2 cellular contexts compared by ENCODE assay signal in the genomic region with DNA sequence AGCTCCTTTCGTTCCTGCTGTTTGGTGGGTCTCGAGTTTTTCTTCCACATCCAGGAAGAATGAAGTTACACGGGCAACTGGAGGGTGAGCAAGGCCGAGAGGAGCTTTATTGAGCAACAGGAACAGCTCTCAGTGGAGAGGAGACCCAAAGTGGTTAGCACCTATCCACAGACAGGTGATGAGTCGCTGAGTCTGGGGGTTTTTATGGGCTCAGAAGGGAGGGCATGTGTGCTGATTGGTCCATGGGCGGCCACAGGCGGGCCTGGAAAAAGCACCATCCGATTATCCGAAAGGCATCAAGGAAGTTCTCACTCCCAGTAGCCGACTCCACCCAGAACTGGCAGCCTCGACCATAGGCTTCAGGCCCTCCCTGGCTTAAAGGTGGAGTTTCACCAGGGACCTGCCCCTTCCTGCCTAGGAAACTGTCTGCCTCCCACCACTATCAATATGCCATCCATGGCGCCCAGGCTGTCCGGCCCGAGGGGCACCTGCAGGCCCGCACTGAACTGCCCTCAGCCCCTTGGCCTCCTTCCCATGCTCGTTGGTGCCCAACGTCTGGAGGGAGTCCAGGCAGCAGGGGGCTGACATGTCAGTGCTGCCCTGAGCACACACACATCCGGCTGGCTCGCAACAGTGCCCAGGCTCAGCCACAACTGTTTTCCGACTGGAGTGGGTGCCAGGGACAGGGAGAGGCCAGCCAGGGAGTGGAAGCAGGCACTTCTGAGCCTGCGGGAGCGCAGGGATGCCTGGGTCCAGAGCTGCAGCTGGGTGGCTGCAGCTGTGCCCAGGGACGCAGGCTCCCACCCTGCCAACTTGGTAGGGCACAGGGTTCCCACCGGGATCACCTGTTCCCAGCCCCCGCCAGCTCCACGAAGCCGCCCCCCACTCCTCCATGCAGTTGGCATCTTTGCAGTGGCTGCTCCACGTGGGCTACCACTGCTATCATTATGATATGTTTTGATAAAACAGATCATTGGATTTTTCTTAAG.
TF ChIP-seq lines count a peak whose summit lies in the region.

No MANE protein-coding gene starts in this region.

TF ChIP-seq in GM23338, 12 proteins besides CTCF, POLR2A, EP300 and RAD21 (continued from another document and continues in another):
- TF ChIP-seq, protein P1, sequence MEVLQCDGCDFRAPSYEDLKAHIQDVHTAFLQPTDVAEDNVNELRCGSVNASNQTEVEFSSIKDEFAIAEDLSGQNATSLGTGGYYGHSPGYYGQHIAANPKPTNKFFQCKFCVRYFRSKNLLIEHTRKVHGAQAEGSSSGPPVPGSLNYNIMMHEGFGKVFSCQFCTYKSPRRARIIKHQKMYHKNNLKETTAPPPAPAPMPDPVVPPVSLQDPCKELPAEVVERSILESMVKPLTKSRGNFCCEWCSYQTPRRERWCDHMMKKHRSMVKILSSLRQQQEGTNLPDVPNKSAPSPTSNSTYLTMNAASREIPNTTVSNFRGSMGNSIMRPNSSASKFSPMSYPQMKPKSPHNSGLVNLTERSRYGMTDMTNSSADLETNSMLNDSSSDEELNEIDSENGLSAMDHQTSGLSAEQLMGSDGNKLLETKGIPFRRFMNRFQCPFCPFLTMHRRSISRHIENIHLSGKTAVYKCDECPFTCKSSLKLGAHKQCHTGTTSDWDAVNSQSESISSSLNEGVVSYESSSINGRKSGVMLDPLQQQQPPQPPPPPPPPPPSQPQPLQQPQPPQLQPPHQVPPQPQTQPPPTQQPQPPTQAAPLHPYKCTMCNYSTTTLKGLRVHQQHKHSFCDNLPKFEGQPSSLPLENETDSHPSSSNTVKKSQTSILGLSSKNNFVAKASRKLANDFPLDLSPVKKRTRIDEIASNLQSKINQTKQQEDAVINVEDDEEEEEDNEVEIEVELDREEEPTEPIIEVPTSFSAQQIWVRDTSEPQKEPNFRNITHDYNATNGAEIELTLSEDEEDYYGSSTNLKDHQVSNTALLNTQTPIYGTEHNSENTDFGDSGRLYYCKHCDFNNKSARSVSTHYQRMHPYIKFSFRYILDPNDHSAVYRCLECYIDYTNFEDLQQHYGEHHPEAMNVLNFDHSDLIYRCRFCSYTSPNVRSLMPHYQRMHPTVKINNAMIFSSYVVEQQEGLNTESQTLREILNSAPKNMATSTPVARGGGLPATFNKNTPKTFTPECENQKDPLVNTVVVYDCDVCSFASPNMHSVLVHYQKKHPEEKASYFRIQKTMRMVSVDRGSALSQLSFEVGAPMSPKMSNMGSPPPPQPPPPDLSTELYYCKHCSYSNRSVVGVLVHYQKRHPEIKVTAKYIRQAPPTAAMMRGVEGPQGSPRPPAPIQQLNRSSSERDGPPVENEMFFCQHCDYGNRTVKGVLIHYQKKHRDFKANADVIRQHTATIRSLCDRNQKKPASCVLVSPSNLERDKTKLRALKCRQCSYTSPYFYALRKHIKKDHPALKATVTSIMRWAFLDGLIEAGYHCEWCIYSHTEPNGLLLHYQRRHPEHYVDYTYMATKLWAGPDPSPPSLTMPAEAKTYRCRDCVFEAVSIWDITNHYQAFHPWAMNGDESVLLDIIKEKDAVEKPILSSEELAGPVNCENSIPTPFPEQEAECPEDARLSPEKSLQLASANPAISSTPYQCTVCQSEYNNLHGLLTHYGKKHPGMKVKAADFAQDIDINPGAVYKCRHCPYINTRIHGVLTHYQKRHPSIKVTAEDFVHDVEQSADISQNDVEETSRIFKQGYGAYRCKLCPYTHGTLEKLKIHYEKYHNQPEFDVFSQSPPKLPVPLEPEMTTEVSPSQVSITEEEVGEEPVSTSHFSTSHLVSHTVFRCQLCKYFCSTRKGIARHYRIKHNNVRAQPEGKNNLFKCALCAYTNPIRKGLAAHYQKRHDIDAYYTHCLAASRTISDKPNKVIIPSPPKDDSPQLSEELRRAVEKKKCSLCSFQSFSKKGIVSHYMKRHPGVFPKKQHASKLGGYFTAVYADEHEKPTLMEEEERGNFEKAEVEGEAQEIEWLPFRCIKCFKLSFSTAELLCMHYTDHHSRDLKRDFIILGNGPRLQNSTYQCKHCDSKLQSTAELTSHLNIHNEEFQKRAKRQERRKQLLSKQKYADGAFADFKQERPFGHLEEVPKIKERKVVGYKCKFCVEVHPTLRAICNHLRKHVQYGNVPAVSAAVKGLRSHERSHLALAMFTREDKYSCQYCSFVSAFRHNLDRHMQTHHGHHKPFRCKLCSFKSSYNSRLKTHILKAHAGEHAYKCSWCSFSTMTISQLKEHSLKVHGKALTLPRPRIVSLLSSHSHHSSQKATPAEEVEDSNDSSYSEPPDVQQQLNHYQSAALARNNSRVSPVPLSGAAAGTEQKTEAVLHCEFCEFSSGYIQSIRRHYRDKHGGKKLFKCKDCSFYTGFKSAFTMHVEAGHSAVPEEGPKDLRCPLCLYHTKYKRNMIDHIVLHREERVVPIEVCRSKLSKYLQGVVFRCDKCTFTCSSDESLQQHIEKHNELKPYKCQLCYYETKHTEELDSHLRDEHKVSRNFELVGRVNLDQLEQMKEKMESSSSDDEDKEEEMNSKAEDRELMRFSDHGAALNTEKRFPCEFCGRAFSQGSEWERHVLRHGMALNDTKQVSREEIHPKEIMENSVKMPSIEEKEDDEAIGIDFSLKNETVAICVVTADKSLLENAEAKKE (CRISPR knock-in tag; IDR thresholded peaks at IDR 0.05): no peak
- no peak for TF ChIP-seq STAT1 (IDR thresholded peaks at IDR 0.05; ENCODE audit: unreplicated experiment)
- TF ChIP-seq NANOG (IDR thresholded peaks at IDR 0.05; ENCODE audit: borderline replicate concordance): no peak
- TF ChIP-seq, protein P2, sequence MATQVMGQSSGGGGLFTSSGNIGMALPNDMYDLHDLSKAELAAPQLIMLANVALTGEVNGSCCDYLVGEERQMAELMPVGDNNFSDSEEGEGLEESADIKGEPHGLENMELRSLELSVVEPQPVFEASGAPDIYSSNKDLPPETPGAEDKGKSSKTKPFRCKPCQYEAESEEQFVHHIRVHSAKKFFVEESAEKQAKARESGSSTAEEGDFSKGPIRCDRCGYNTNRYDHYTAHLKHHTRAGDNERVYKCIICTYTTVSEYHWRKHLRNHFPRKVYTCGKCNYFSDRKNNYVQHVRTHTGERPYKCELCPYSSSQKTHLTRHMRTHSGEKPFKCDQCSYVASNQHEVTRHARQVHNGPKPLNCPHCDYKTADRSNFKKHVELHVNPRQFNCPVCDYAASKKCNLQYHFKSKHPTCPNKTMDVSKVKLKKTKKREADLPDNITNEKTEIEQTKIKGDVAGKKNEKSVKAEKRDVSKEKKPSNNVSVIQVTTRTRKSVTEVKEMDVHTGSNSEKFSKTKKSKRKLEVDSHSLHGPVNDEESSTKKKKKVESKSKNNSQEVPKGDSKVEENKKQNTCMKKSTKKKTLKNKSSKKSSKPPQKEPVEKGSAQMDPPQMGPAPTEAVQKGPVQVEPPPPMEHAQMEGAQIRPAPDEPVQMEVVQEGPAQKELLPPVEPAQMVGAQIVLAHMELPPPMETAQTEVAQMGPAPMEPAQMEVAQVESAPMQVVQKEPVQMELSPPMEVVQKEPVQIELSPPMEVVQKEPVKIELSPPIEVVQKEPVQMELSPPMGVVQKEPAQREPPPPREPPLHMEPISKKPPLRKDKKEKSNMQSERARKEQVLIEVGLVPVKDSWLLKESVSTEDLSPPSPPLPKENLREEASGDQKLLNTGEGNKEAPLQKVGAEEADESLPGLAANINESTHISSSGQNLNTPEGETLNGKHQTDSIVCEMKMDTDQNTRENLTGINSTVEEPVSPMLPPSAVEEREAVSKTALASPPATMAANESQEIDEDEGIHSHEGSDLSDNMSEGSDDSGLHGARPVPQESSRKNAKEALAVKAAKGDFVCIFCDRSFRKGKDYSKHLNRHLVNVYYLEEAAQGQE (IDR thresholded peaks at IDR 0.05; ENCODE audit: unreplicated experiment): no peak
- TF ChIP-seq EZH2 (IDR thresholded peaks at IDR 0.05; ENCODE audit: low read depth, unreplicated experiment): no peak
- no peak for TF ChIP-seq ETS1 (IDR thresholded peaks at IDR 0.05)

TF ChIP-seq in WTC11, 78 proteins besides CTCF, POLR2A, EP300 and RAD21 (continued from another document):
- TF ChIP-seq, protein P3, sequence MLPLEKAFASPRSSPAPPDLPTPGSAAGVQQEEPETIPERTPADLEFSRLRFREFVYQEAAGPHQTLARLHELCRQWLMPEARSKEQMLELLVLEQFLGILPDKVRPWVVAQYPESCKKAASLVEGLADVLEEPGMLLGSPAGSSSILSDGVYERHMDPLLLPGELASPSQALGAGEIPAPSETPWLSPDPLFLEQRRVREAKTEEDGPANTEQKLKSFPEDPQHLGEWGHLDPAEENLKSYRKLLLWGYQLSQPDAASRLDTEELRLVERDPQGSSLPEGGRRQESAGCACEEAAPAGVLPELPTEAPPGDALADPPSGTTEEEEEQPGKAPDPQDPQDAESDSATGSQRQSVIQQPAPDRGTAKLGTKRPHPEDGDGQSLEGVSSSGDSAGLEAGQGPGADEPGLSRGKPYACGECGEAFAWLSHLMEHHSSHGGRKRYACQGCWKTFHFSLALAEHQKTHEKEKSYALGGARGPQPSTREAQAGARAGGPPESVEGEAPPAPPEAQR (CRISPR knock-in tag; IDR thresholded peaks at IDR 0.05): no peak
- TF ChIP-seq ZNF317 (CRISPR knock-in tag; IDR thresholded peaks at IDR 0.05; ENCODE audit: borderline replicate concordance, low read depth) (no peak), CREB1 (CRISPR knock-in tag; IDR thresholded peaks at IDR 0.05) (no peak), SMAD3 (CRISPR knock-in tag; IDR thresholded peaks at IDR 0.05; ENCODE audit: borderline replicate concordance) (no peak), PRRX2 (CRISPR knock-in tag; IDR thresholded peaks at IDR 0.05) (no peak)
- TF ChIP-seq, protein P4, sequence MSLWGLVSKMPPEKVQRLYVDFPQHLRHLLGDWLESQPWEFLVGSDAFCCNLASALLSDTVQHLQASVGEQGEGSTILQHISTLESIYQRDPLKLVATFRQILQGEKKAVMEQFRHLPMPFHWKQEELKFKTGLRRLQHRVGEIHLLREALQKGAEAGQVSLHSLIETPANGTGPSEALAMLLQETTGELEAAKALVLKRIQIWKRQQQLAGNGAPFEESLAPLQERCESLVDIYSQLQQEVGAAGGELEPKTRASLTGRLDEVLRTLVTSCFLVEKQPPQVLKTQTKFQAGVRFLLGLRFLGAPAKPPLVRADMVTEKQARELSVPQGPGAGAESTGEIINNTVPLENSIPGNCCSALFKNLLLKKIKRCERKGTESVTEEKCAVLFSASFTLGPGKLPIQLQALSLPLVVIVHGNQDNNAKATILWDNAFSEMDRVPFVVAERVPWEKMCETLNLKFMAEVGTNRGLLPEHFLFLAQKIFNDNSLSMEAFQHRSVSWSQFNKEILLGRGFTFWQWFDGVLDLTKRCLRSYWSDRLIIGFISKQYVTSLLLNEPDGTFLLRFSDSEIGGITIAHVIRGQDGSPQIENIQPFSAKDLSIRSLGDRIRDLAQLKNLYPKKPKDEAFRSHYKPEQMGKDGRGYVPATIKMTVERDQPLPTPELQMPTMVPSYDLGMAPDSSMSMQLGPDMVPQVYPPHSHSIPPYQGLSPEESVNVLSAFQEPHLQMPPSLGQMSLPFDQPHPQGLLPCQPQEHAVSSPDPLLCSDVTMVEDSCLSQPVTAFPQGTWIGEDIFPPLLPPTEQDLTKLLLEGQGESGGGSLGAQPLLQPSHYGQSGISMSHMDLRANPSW (CRISPR knock-in tag; conservative IDR thresholded peaks at IDR 0.05; ENCODE audit: low read depth): no peak
